In the genomic region with DNA sequence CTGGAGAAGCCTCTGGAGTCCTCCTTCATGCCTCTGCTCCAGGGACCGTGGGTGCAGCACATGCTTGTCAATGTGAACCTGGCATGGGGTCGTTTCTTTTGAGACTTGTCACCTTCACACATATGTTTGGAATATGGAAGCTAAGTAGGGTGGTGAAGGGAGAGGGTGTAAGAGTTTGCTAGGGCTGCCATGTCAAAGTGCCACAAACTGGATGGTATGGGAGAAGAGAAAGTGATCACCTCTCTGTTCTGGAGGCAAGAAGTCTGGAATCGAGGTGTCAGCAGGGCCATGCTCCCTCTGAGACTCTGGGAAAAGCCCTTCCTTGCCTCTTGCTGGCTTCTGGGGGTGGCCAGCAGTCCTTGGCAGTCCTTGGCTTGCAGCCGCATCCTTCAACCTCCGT, we compare ENCODE assay signal across 23 cellular contexts. TPM values are rescaled to one million over a fixed set of nuclear protein-coding genes. Genes with fewer than 3 reads are reported as not detected.
A peak's percentile ranks its signal among the peaks of the same experiment; 100 is the strongest.
DNase-seq lines count a peak whose midpoint lies in the region; TF ChIP-seq lines count a peak whose summit lies in the region.
"Had no signal": no experiment of that assay in that cellular context is flagged by ENCODE, and none has a peak within 500 bp of the region (broad histone marks: within the 10 kb centered on the region; RNA-seq: fewer than 3 reads in every experiment).

No MANE protein-coding gene starts in this region.

- H3K4me1 Mint-ChIP-seq in MCF 10A (ENCODE audit: insufficient read depth, unreplicated experiment), result no peaks in the 10 kb centered on the region
- H3K4me1 Mint-ChIP-seq: B cell; CD8-positive, alpha-beta memory T cell had no signal

- no peak overlapping the region for H2BK12ac ChIP-seq in neuronal stem cell (ENCODE audit: low read length)

- no peaks in the 10 kb centered on the region for H3K36me3 Mint-ChIP-seq in MCF 10A (ENCODE audit: insufficient read depth, unreplicated experiment)
- H3K36me3 Mint-ChIP-seq: CD4-positive, alpha-beta memory T cell; CD8-positive, alpha-beta memory T cell had no signal

- H3K27me3 ChIP-seq in breast epithelium (no peaks in the 10 kb centered on the region), WERI-Rb-1 (ENCODE audit: insufficient read depth, low read depth, severe bottlenecking) (no peaks in the 10 kb centered on the region), neuronal stem cell (ENCODE audit: control insufficient read depth in 3 of 3, insufficient read depth in 3 of 3, low read depth in 1 of 3, low read length in 3 of 3) (no peaks in the 10 kb centered on the region)
- H3K27me3 ChIP-seq: BLaER1 treated with 17β-estradiol and CSF1 and Interleukin-3, amounts not matched to agents 10 nM and 100 nM had no signal

- H3K9me3 Mint-ChIP-seq in MCF 10A (ENCODE audit: unreplicated experiment), result no peaks in the 10 kb centered on the region
- H3K9me3 Mint-ChIP-seq: CD4-positive, alpha-beta memory T cell; CD8-positive, alpha-beta memory T cell had no signal

- H3K9me3 ChIP-seq in breast epithelium (no peaks in the 10 kb centered on the region), WERI-Rb-1 (ENCODE audit: severe bottlenecking) (peaks cover 2% of the 10 kb centered on the region), neuronal stem cell (replicated peaks in 1 of 2; ENCODE audit: control insufficient read depth in 2 of 2, insufficient read depth in 1 of 2, low read depth in 1 of 2, low read length in 2 of 2) (no peaks in the 10 kb centered on the region)
- H3K9me3 ChIP-seq: A549 had no signal

- TF ChIP-seq CTCF in MCF 10A (IDR thresholded peaks at IDR 0.05; ENCODE audit: unreplicated experiment) (no peak), breast epithelium (IDR thresholded peaks at IDR 0.05) (no peak), WERI-Rb-1 (IDR thresholded peaks at IDR 0.05; ENCODE audit: low read depth, low read length) (no peak)

- no TSS peak for BruUV-seq in MCF 10A (replicated peaks; lab: Mats Ljungman, UMichigan)

- no peak overlapping the region for H2AFZ ChIP-seq in neuronal stem cell (ENCODE audit: low read length)

- H2AK5ac ChIP-seq in neuronal stem cell (ENCODE audit: low read depth, low read length), result no peak overlapping the region

- CTCF ChIA-PET in MCF 10A (lab: Yijun Ruan, JAX), result interaction anchor here (0.9 kb wide), 1 partner anchor 209 kb away, joined by 3 read pairs; no protein-coding TSS in a partner anchor

- no peaks in the 10 kb centered on the region for H3K36me3 ChIP-seq in breast epithelium
- H3K36me3 ChIP-seq in WERI-Rb-1, result no peaks in the 10 kb centered on the region
- no peaks in the 10 kb centered on the region for H3K36me3 ChIP-seq in neuronal stem cell (replicated peaks in 1 of 2; ENCODE audit: control insufficient read depth in 2 of 2, insufficient read depth in 2 of 2, low read length in 2 of 2)
- H3K36me3 ChIP-seq: BLaER1 treated with 17β-estradiol and CSF1 and Interleukin-3, amounts not matched to agents 10 nM and 100 nM had no signal

- intact Hi-C loops in MCF 10A (cut with micrococcal nuclease) (no loop called here), breast epithelium (cut with DNase I; ENCODE audit: low total_unique reads) (no loop called here)

- no peak overlapping the region for H2BK5ac ChIP-seq in neuronal stem cell (ENCODE audit: low read length)

- no peaks in the 10 kb centered on the region for H3K4me1 ChIP-seq in breast epithelium
- peaks cover 15 to 16% of the 10 kb centered on the region in 2 donors for H3K4me1 ChIP-seq in neuronal stem cell (ENCODE audit: control insufficient read depth in 2 of 2, insufficient read depth in 1 of 2, low read depth in 1 of 2, low read length in 2 of 2)
- H3K4me1 ChIP-seq: A549; BLaER1 treated with 17β-estradiol and CSF1 and Interleukin-3, amounts not matched to agents 10 nM and 100 nM had no signal

- DNase-seq in MCF 10A (ENCODE audit: unreplicated experiment) (no peak), breast epithelium (ENCODE audit: low spot score in 2 of 2) (no peak), WERI-Rb-1 (no peak), neuronal stem cell (ENCODE audit: low spot score) (no peak), glomerular visceral epithelial cell (ENCODE audit: extremely low spot score) (no peak)
- no peak for DNase-seq in effector CD8-positive, alpha-beta T cell (lab: John Stamatoyannopoulos, UW)
- DNase-seq: AML-193; CD4-positive, alpha-beta memory T cell; CD8-positive, alpha-beta memory T cell; COR-L47; DMS 273 treated with DMSO at 0.1 percent for 48 hours; DMS153; DMS79; DND-41; EL; GDM1 had no signal

- POLR2A ChIA-PET in MCF 10A (lab: Yijun Ruan, JAX), result no interaction called here

- H2BK120ac ChIP-seq in neuronal stem cell (ENCODE audit: low read depth, low read length), result no peak overlapping the region

- no peak overlapping the region for H4K8ac ChIP-seq in neuronal stem cell (ENCODE audit: low read depth, low read length)

- peak overlapping the region; percentile 8 for H3K27ac Mint-ChIP-seq in MCF 10A (ENCODE audit: low read depth, unreplicated experiment)
- H3K27ac Mint-ChIP-seq: B cell had no signal

- no CpG with 5 or more reads among the region's 5 CpGs for WGBS in neuronal stem cell (ENCODE audit: extremely low coverage in 2 of 2, insufficient read length in 2 of 2, insufficient replicate concordance in 1 of 2), 2 donors

- no peak overlapping the region for H3K4me2 ChIP-seq in neuronal stem cell (ENCODE audit: insufficient read depth, low read length, poor library complexity, severe bottlenecking)
- H3K4me2 ChIP-seq: A549; BLaER1 treated with 17β-estradiol and CSF1 and Interleukin-3, amounts not matched to agents 10 nM and 100 nM had no signal

- H3K79me1 ChIP-seq in neuronal stem cell (ENCODE audit: low read depth, low read length), result no peaks in the 10 kb centered on the region

- peaks cover 11% of the 10 kb centered on the region for H3K27me3 Mint-ChIP-seq in MCF 10A (ENCODE audit: insufficient read depth, unreplicated experiment)

- peak overlapping the region; percentile 38 for H3K18ac ChIP-seq in neuronal stem cell (ENCODE audit: low read length)

- no peak overlapping the region for H3K23ac ChIP-seq in neuronal stem cell (ENCODE audit: low read depth, low read length, poor library complexity)

- H3K4ac ChIP-seq in neuronal stem cell (ENCODE audit: low read length), result no peak overlapping the region

- TF ChIP-seq POLR2A in breast epithelium (IDR thresholded peaks at IDR 0.05), result no peak

- H3K4me3 ChIP-seq in breast epithelium (no peak overlapping the region), WERI-Rb-1 (ENCODE audit: low read depth, low read length) (no peak overlapping the region), neuronal stem cell (ENCODE audit: low read length in 2 of 2) (no peak overlapping the region)
- H3K4me3 ChIP-seq: A549; BLaER1 treated with 17β-estradiol and CSF1 and Interleukin-3, amounts not matched to agents 10 nM and 100 nM; GM12878 had no signal

- H3K4me3 Mint-ChIP-seq in MCF 10A (ENCODE audit: unreplicated experiment), result no peak overlapping the region
- H3K4me3 Mint-ChIP-seq: B cell; CD4-positive, alpha-beta memory T cell; CD8-positive, alpha-beta memory T cell had no signal

- no peak overlapping the region for H3K27ac ChIP-seq in breast epithelium
- peak overlapping the region; percentile 1 for H3K27ac ChIP-seq in WERI-Rb-1
- H3K27ac ChIP-seq in neuronal stem cell (replicated peaks; ENCODE audit: low read length), result no peak overlapping the region
- H3K27ac ChIP-seq: 22Rv1; A549; BLaER1 treated with 17β-estradiol and CSF1 and Interleukin-3, amounts not matched to agents 10 nM and 100 nM; C4-2B had no signal

- H3K14ac ChIP-seq in neuronal stem cell (ENCODE audit: low read length), result no peak overlapping the region

- H2BK15ac ChIP-seq in neuronal stem cell (ENCODE audit: low read length), result no peak overlapping the region

- H3K9ac ChIP-seq in neuronal stem cell (ENCODE audit: low read depth, low read length, poor library complexity), result no peak overlapping the region
- H3K9ac ChIP-seq: BLaER1 treated with 17β-estradiol and CSF1 and Interleukin-3, amounts not matched to agents 10 nM and 100 nM had no signal

- H4K91ac ChIP-seq in neuronal stem cell (ENCODE audit: low read depth, low read length, poor library complexity), result no peak overlapping the region

RNA-seq across cellular contexts. Expression of a gene that starts 8.7 kb away (rescaled TPM):
- total RNA-seq in MCF 10A (2022), result 0.47 and 0.77 TPM in 2 replicates
- 1 to 10 TPM; 1.0 to 2.0 (median 1.8) TPM for total RNA-seq in breast epithelium
- 144 TPM for polyA plus RNA-seq in neuronal stem cell (2013, experiment 1 of 2)
- 146 TPM for polyA plus RNA-seq in neuronal stem cell (2013, experiment 2 of 2)
- total RNA-seq: A172 had no signal
